8 cellular contexts compared by ENCODE assay signal in genomic region chr1:184563308-184563707, GRCh38.
DNase-seq lines count a peak whose midpoint lies in the region; ATAC-seq and TF ChIP-seq lines count a peak whose summit lies in the region.

No MANE protein-coding gene starts in this region.

- no peak for TF ChIP-seq POLR2A in testis (IDR thresholded peaks at IDR 0.05)

- POLR2A ChIA-PET in PC-3 (lab: Charles Lee; ENCODE audit: unreplicated experiment) = no interaction called here
- POLR2A ChIA-PET in HEK293T (lab: Yijun Ruan, JAX) = interaction anchor here (0.6 kb wide), 1 partner anchor 177 kb away, joined by 3 read pairs; the partner anchor contains the start of gene C1orf21

- H3F3A ChIP-seq in PC-3 (ENCODE audit: low read length, unreplicated experiment) = no peaks in the 10 kb centered on the region

- ATAC-seq in PC-3 (no peak), GM19023 (IDR thresholded peaks at IDR 0.05; ENCODE audit: unreplicated experiment) (no peak)

- H3K9me3 ChIP-seq in PC-3 (ENCODE audit: low read length) = no peaks in the 10 kb centered on the region
- H3K9me3 ChIP-seq in testis = no peaks in the 10 kb centered on the region

- no TSS peak for BruUV-seq in PC-3 (replicated peaks; lab: Mats Ljungman, UMichigan)

- no peak overlapping the region for H3K4me2 ChIP-seq in PC-3 (ENCODE audit: low read length)

- H2AFZ ChIP-seq in PC-3 (ENCODE audit: low read length) = no peak overlapping the region

- no peak overlapping the region for H3K9ac ChIP-seq in PC-3 (ENCODE audit: low read length)

- no peak overlapping the region for H3K4me3 ChIP-seq in PC-3 (ENCODE audit: low read length)
- H3K4me3 ChIP-seq in foreskin fibroblast (ENCODE audit: low read depth in 1 of 2, low read length in 2 of 2) = no peak overlapping the region
- H3K4me3 ChIP-seq in testis = no peak overlapping the region

- 29 to 41% methylated on average over 1 of the region's 1 CpG for WGBS in testis, 2 donors

- H3K27me3 ChIP-seq in PC-3 (ENCODE audit: low read length) (no peaks in the 10 kb centered on the region), testis (no peaks in the 10 kb centered on the region)

- intact Hi-C loops in PC-3 (cut with micrococcal nuclease) (loop anchor here (5.0 to 10.0 kb wide), 4 partner anchors 101 to 489 kb away; partner anchors contain the start of gene C1orf21), testis (cut with DNase I; ENCODE audit: low total_unique reads) (no loop called here)

- H3K79me2 ChIP-seq in PC-3 (ENCODE audit: low read length) = no peaks in the 10 kb centered on the region

- no peaks in the 10 kb centered on the region for H3K9me2 ChIP-seq in PC-3 (replicated peaks; ENCODE audit: low read length)

- H3K27ac ChIP-seq in PC-3 (ENCODE audit: low read length) (no peak overlapping the region), testis (no peak overlapping the region)

- DNase-seq in SKM-1 treated with dmso at 0.1 percent for 144 hours (lab: John Stamatoyannopoulos, UW; ENCODE audit: unreplicated experiment) (peak; percentile 20), SKM-1 (lab: John Stamatoyannopoulos, UW; ENCODE audit: unreplicated experiment) (no peak), PC-3 (peak; percentile 47), foreskin fibroblast (peak; percentile 9 to 52), testis (no peak), HuH-7 (ENCODE audit: low spot score) (no peak), HEK293T (ENCODE audit: extremely low spot score) (no peak)

- CTCF ChIA-PET in PC-3 (lab: Charles Lee) = interaction anchor here (1.3 kb wide), 1 partner anchor 100 kb away, joined by 4 read pairs; no protein-coding TSS in a partner anchor
- CTCF ChIA-PET in HEK293T (lab: Yijun Ruan, JAX) = interaction anchor here (0.7 to 1.9 kb wide), 2 partner anchors 8 to 18 kb away, joined by 3 to 5 read pairs; no protein-coding TSS in a partner anchor

- TF ChIP-seq CTCF in PC-3 (conservative IDR thresholded peaks at IDR 0.05; ENCODE audit: low read depth, low read length) = peak; percentile 68
- peak; percentile 43 for TF ChIP-seq CTCF in foreskin fibroblast (IDR thresholded peaks at IDR 0.05; ENCODE audit: low read depth, low read length)
- TF ChIP-seq CTCF in testis (IDR thresholded peaks at IDR 0.05) = peak; percentile 34 to 52 (median 41)

- H3K4me1 ChIP-seq in PC-3 (ENCODE audit: insufficient read depth, low read length) (no peaks in the 10 kb centered on the region), testis (peaks cover 17% of the 10 kb centered on the region)

- no peaks in the 10 kb centered on the region for H3K36me3 ChIP-seq in PC-3 (ENCODE audit: low read depth, low read length)
- H3K36me3 ChIP-seq in testis (ENCODE audit: low read depth, missing control alignments) = no peaks in the 10 kb centered on the region

- H4K20me1 ChIP-seq in PC-3 (ENCODE audit: low read length) = no peaks in the 10 kb centered on the region

TF ChIP-seq in HEK293T, 16 proteins besides CTCF, POLR2A, EP300 and RAD21:
- no peak for TF ChIP-seq FOXM1 (IDR thresholded peaks at IDR 0.05; ENCODE audit: borderline replicate concordance)
- TF ChIP-seq SP1 (IDR thresholded peaks at IDR 0.05) = no peak
- no peak for TF ChIP-seq NFRKB (IDR thresholded peaks at IDR 0.05)
- TF ChIP-seq BHLHE40 (IDR thresholded peaks at IDR 0.05; ENCODE audit: borderline replicate concordance) = no peak
- TF ChIP-seq ARNT (IDR thresholded peaks at IDR 0.05) = no peak
- no peak for TF ChIP-seq HDGF (IDR thresholded peaks at IDR 0.05; ENCODE audit: borderline replicate concordance)
- TF ChIP-seq TARDBP (IDR thresholded peaks at IDR 0.05) = no peak
- no peak for TF ChIP-seq L3MBTL2 (conservative IDR thresholded peaks at IDR 0.05)
- no peak for TF ChIP-seq CTBP1 (IDR thresholded peaks at IDR 0.05; ENCODE audit: borderline replicate concordance)
- TF ChIP-seq ELF4 (IDR thresholded peaks at IDR 0.05) = no peak
- TF ChIP-seq FOXA1 (IDR thresholded peaks at IDR 0.05) = no peak
- no peak for TF ChIP-seq ZNF384 (IDR thresholded peaks at IDR 0.05)

Comparison
In these comparisons a context has a peak if more than half of its experiments do, and no peak if none do; other contexts are left out.
1. DNase-seq: peak in SKM-1 treated with dmso at 0.1 percent for 144 hours (single experiment), PC-3 (single experiment) and foreskin fibroblast (2 of 2); none in SKM-1 (single experiment), testis (single experiment), HuH-7 (single experiment) and HEK293T (single experiment).
2. Peak in every context shown above with its lines, with median percentiles within 50 percentile points of each other: CTCF ChIP-seq.